11 cellular contexts compared by ENCODE assay signal in the genomic region with DNA sequence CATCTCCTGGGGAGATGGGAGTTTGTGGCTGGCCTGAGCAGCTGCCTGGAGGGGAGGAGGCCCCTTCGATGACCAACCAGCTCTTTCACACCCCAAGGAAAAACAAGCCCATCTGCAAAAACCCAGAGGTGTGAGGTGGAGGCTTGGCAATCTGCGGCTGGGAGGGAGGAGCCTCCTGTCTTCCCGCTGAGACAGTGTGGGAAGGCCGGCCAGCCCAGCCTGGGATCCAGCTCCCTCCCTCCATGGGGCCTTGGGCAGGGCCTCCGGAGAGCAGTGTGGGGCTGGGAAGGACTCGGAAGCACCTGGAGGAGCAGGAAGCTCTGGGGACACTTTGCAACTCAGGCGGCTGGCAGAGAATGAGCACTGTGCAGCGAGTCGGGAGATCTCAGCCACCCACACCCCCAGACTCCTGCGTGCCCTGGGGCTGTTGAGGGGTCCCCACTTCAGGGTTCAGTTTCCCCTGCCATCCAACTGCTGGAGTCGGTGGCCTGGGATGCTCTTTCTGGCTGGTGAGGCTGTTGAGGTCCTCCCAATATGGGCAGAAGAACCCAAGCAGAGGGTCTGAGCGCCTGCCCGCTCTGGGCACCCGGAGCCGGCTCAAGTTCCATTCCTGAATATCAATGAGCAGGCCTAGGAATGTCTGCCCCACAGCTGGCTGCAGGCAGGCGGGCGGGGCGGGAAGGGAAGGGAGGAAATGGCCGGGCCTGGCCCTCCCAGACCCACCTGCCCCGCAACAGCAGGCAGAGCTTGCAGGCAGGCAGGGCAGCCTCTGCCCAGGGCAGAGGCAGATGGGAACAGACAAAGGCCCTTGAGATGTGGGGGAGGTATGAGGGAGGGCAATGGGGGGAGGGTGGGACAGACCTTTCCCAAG.
A peak's percentile ranks its signal among the peaks of the same experiment; 100 is the strongest.
DNase-seq lines count a peak whose midpoint lies in the region; ATAC-seq and TF ChIP-seq lines count a peak whose summit lies in the region.
"Had no signal": no experiment of that assay in that cellular context is flagged by ENCODE, and none has a peak within 500 bp of the region (broad histone marks: within the 10 kb centered on the region; RNA-seq: fewer than 3 reads in every experiment).

No MANE protein-coding gene starts in this region.

- no peak overlapping the region for H3K4me3 ChIP-seq in fibroblast of pulmonary artery (replicated peaks; ENCODE audit: low read depth, low read length)
- no peak overlapping the region for H3K4me3 ChIP-seq in osteoblast (ENCODE audit: insufficient read depth, low read length)

- peaks cover 21% of the 10 kb centered on the region for H3K4me1 ChIP-seq in osteoblast (ENCODE audit: insufficient read depth, low read length)
- H3K4me1 ChIP-seq: parathyroid adenoma had no signal

- no peaks in the 10 kb centered on the region for H4K20me1 ChIP-seq in osteoblast (ENCODE audit: insufficient read depth, low read length)

- CTCF ChIA-PET in RWPE1 (lab: Yijun Ruan, JAX) = interaction anchor here (0.6 to 1.1 kb wide), 3 partner anchors 36 to 1454 kb away, joined by 3 to 4 read pairs (median 4); no protein-coding TSS in a partner anchor

- peak overlapping the region; percentile 45 for H3K4me2 ChIP-seq in osteoblast (ENCODE audit: insufficient read depth, low read length)

- no peaks in the 10 kb centered on the region for H3K79me2 ChIP-seq in osteoblast (ENCODE audit: insufficient read depth, low read length)
- H3K79me2 ChIP-seq: parathyroid adenoma had no signal

- peak; percentile 91 for DNase-seq in DMS 273 (lab: John Stamatoyannopoulos, UW; ENCODE audit: unreplicated experiment)
- peak; percentile 60 for DNase-seq in RWPE1 (ENCODE audit: low spot score)
- peak; percentile 13 for DNase-seq in fibroblast of pulmonary artery (ENCODE audit: low read depth)
- DNase-seq in osteoblast (ENCODE audit: insufficient read length, low spot score, missing footprints) = peak; percentile 89
- DNase-seq in RPMI8226 = no peak
- DNase-seq in activated T-cell treated with anti-CD3 and anti-CD28 coated beads, Interleukin-2, amount 50 U/mL, for 1 hour = no peak
- DNase-seq: activated T-cell treated with anti-CD3 and anti-CD28 coated beads, Interleukin-2, amount 50 U/mL, for 48 hours; NCI-H2029 treated with DMSO at 0.1 percent for 48 hours had no signal

- peak overlapping the region; percentile 18 for H2AFZ ChIP-seq in osteoblast (ENCODE audit: low read length)
- H2AFZ ChIP-seq: parathyroid adenoma had no signal

- H3K36me3 ChIP-seq in osteoblast (ENCODE audit: insufficient read depth, low read length) = no peaks in the 10 kb centered on the region

- H3K27ac ChIP-seq in RWPE1 (peak overlapping the region; percentile 97), osteoblast (ENCODE audit: low read depth, low read length) (peak overlapping the region; percentile 16)
- H3K27ac ChIP-seq: parathyroid adenoma had no signal

- H3K9me3 ChIP-seq in osteoblast (ENCODE audit: low read depth, low read length) = no peaks in the 10 kb centered on the region

- TF ChIP-seq CTCF in RWPE1 (conservative IDR thresholded peaks at IDR 0.05; ENCODE audit: low read depth) (no peak), fibroblast of pulmonary artery (IDR thresholded peaks at IDR 0.05; ENCODE audit: low read length, missing control alignments) (no peak), osteoblast (IDR thresholded peaks at IDR 0.05; ENCODE audit: extremely low read depth, low read depth, low read length) (no peak)

- POLR2A ChIA-PET in RWPE1 (lab: Yijun Ruan, JAX; ENCODE audit: low non-redundant PET) = interaction anchor here (0.6 kb wide), 1 partner anchor 337 kb away, joined by 5 read pairs; no protein-coding TSS in a partner anchor

- ATAC-seq in HG03469 (IDR thresholded peaks at IDR 0.05; ENCODE audit: unreplicated experiment) (no peak), GM19455 (IDR thresholded peaks at IDR 0.05; ENCODE audit: unreplicated experiment) (no peak)

- H3K27me3 ChIP-seq in osteoblast (ENCODE audit: insufficient read depth, low read length) = no peaks in the 10 kb centered on the region

Comparison
In these comparisons a context has a peak if more than half of its experiments do, and no peak if none do; other contexts are left out.
1. DNase-seq: peak in DMS 273 (single experiment), RWPE1 (single experiment), fibroblast of pulmonary artery (single experiment) and osteoblast (single experiment); none in RPMI8226 (single experiment) and activated T-cell treated with anti-CD3 and anti-CD28 coated beads, Interleukin-2, amount 50 U/mL, for 1 hour (single experiment).